1 cellular context compared by ENCODE assay signal in the genomic region with DNA sequence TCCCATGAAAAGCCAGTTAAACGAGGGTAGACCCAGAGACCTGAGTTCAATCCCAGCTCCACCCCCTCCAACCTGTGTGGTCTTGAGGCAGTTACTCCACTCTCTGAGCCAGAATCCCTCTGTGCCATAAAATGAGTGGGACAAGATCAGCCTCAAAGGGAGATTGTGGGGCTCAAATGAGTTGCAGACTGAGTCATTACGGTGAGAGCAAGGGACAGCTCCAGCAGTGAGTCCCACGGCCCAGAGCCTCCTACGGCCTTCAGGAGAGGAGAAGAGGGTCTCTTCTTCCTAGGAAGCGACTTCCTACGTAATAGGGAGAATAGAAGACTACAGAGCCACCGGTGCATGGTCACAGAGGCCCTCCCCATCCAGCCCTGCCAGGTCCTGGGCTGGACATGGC.
TF ChIP-seq lines count a peak whose summit lies in the region.

No MANE protein-coding gene starts in this region.

TF ChIP-seq in H1, 55 proteins besides CTCF, POLR2A, EP300 and RAD21:
- TF ChIP-seq SIX5 (IDR thresholded peaks at IDR 0.05; ENCODE audit: low read depth, low read length): no peak
- no peak for TF ChIP-seq MAFK (IDR thresholded peaks at IDR 0.05; ENCODE audit: low read depth, low read length)
- TF ChIP-seq SUZ12 (IDR thresholded peaks at IDR 0.05; ENCODE audit: low read length): no peak
- no peak for TF ChIP-seq TBP (IDR thresholded peaks at IDR 0.05; ENCODE audit: low read depth, low read length)
- TF ChIP-seq, protein P1, sequence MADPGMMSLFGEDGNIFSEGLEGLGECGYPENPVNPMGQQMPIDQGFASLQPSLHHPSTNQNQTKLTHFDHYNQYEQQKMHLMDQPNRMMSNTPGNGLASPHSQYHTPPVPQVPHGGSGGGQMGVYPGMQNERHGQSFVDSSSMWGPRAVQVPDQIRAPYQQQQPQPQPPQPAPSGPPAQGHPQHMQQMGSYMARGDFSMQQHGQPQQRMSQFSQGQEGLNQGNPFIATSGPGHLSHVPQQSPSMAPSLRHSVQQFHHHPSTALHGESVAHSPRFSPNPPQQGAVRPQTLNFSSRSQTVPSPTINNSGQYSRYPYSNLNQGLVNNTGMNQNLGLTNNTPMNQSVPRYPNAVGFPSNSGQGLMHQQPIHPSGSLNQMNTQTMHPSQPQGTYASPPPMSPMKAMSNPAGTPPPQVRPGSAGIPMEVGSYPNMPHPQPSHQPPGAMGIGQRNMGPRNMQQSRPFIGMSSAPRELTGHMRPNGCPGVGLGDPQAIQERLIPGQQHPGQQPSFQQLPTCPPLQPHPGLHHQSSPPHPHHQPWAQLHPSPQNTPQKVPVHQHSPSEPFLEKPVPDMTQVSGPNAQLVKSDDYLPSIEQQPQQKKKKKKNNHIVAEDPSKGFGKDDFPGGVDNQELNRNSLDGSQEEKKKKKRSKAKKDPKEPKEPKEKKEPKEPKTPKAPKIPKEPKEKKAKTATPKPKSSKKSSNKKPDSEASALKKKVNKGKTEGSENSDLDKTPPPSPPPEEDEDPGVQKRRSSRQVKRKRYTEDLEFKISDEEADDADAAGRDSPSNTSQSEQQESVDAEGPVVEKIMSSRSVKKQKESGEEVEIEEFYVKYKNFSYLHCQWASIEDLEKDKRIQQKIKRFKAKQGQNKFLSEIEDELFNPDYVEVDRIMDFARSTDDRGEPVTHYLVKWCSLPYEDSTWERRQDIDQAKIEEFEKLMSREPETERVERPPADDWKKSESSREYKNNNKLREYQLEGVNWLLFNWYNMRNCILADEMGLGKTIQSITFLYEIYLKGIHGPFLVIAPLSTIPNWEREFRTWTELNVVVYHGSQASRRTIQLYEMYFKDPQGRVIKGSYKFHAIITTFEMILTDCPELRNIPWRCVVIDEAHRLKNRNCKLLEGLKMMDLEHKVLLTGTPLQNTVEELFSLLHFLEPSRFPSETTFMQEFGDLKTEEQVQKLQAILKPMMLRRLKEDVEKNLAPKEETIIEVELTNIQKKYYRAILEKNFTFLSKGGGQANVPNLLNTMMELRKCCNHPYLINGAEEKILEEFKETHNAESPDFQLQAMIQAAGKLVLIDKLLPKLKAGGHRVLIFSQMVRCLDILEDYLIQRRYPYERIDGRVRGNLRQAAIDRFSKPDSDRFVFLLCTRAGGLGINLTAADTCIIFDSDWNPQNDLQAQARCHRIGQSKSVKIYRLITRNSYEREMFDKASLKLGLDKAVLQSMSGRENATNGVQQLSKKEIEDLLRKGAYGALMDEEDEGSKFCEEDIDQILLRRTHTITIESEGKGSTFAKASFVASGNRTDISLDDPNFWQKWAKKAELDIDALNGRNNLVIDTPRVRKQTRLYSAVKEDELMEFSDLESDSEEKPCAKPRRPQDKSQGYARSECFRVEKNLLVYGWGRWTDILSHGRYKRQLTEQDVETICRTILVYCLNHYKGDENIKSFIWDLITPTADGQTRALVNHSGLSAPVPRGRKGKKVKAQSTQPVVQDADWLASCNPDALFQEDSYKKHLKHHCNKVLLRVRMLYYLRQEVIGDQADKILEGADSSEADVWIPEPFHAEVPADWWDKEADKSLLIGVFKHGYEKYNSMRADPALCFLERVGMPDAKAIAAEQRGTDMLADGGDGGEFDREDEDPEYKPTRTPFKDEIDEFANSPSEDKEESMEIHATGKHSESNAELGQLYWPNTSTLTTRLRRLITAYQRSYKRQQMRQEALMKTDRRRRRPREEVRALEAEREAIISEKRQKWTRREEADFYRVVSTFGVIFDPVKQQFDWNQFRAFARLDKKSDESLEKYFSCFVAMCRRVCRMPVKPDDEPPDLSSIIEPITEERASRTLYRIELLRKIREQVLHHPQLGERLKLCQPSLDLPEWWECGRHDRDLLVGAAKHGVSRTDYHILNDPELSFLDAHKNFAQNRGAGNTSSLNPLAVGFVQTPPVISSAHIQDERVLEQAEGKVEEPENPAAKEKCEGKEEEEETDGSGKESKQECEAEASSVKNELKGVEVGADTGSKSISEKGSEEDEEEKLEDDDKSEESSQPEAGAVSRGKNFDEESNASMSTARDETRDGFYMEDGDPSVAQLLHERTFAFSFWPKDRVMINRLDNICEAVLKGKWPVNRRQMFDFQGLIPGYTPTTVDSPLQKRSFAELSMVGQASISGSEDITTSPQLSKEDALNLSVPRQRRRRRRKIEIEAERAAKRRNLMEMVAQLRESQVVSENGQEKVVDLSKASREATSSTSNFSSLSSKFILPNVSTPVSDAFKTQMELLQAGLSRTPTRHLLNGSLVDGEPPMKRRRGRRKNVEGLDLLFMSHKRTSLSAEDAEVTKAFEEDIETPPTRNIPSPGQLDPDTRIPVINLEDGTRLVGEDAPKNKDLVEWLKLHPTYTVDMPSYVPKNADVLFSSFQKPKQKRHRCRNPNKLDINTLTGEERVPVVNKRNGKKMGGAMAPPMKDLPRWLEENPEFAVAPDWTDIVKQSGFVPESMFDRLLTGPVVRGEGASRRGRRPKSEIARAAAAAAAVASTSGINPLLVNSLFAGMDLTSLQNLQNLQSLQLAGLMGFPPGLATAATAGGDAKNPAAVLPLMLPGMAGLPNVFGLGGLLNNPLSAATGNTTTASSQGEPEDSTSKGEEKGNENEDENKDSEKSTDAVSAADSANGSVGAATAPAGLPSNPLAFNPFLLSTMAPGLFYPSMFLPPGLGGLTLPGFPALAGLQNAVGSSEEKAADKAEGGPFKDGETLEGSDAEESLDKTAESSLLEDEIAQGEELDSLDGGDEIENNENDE (IDR thresholded peaks at IDR 0.05; ENCODE audit: insufficient replicate concordance, low read length): no peak
- TF ChIP-seq POLR2AphosphoS5 (IDR thresholded peaks at IDR 0.05; ENCODE audit: low read depth, low read length): no peak
- TF ChIP-seq, protein P2, sequence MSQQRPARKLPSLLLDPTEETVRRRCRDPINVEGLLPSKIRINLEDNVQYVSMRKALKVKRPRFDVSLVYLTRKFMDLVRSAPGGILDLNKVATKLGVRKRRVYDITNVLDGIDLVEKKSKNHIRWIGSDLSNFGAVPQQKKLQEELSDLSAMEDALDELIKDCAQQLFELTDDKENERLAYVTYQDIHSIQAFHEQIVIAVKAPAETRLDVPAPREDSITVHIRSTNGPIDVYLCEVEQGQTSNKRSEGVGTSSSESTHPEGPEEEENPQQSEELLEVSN (IDR thresholded peaks at IDR 0.05): no peak
- TF ChIP-seq KDM4A (IDR thresholded peaks at IDR 0.05; ENCODE audit: low read depth, low read length, severe bottlenecking): no peak
